In the genomic region with DNA sequence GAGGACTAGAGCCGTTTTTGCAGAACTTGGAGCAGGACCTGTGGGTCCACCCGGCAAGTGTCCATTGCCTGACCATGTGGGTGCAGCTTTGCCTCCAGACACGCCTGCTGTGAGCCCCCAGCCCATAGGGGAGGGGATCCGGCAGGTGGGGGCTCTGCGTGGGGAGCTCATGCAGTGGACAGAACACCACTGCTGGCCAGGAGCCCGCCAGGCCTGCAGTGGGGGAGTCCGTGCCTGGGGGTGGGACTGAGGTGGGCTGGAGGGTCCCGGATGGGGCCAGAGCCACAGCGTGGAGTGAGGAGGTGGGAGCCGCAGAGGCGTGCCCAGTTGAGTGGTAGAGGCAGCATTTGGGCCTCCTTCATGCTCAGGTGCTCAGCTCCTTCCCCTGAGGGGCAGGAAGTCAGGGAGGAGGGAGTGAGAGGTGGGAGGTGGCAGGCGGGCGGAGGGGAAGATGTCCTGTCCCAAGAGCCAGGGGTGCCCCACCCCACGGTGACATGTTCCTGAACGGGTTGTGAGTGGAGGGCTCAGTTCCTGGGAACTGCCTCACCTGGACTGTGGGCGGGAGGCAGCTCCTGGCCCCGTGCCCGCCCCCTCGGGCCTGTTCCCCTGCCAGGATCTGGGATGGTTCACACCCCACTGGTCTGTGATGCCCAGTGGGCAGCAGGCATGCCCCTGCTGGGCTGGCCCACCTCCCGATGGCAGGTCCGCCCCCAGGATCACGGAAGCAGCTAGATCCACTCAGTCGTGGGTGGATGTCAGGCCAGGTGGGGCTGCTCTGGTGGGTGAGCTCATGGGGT, we compare ENCODE assay signal across 1 cellular context.
TF ChIP-seq lines count a peak whose summit lies in the region.

No MANE protein-coding gene starts in this region.

TF ChIP-seq in GM12891, 5 proteins besides CTCF, POLR2A, EP300 and RAD21:
- TF ChIP-seq PAX5 (IDR thresholded peaks at IDR 0.05; ENCODE audit: insufficient read depth, low read length, severe bottlenecking) (no peak), POU2F2 (IDR thresholded peaks at IDR 0.05; ENCODE audit: low read depth, low read length) (no peak), TAF1 (IDR thresholded peaks at IDR 0.05; ENCODE audit: low read depth, low read length) (no peak), POLR2AphosphoS5 (IDR thresholded peaks at IDR 0.05; ENCODE audit: low read depth, low read length) (no peak), SPI1 (IDR thresholded peaks at IDR 0.05; ENCODE audit: low read depth, low read length) (no peak)
